In genomic region chr18:292271-292670, GRCh38 we compare ENCODE assay signal across 17 cellular contexts. TPM values are rescaled to one million over a fixed set of nuclear protein-coding genes. Genes with fewer than 3 reads are reported as not detected.
A peak's percentile ranks its signal among the peaks of the same experiment; 100 is the strongest.
DNase-seq lines count a peak whose midpoint lies in the region; ATAC-seq, FAIRE-seq and TF ChIP-seq lines count a peak whose summit lies in the region.
"Had no signal": no experiment of that assay in that cellular context is flagged by ENCODE, and none has a peak within 500 bp of the region (broad histone marks: within the 10 kb centered on the region; RNA-seq: fewer than 3 reads in every experiment).

No MANE protein-coding gene starts in this region.

- DNase-seq in A549 (ENCODE audit: low read depth in 1 of 2, low spot score in 1 of 2) (no peak), Panc1 (ENCODE audit: low read depth, low spot score) (no peak), epithelial cell of proximal tubule (ENCODE audit: low read depth) (no peak), NCI-H1092 treated with DMSO at 0.1 percent for 48 hours (lab: John Stamatoyannopoulos, UW) (no peak), NCI-H1105 treated with DMSO at 0.1 percent for 48 hours (lab: John Stamatoyannopoulos, UW) (no peak), HUDEP-2 (lab: John Stamatoyannopoulos, UW; ENCODE audit: unreplicated experiment in 76 of 76) (no peak), cortex of kidney (lab: John Stamatoyannopoulos, UW) (no peak)
- DNase-seq: activated CD4-positive, alpha-beta T cell treated with anti-CD3 and anti-CD28 coated beads for 1 hour; activated CD8-positive, alpha-beta memory T cell treated with anti-CD3 and anti-CD28 coated beads, Interleukin-2, amount 50 U/mL, for 48 hours; activated naive CD4-positive, alpha-beta T cell treated with anti-CD3 and anti-CD28 coated beads for 36 hours; heart right ventricle; kidney; midbrain; MV-4-11; SW 1271 had no signal

- H3K27me3 ChIP-seq in Panc1 (ENCODE audit: control insufficient read depth, insufficient read depth, low read length): peaks cover 11% of the 10 kb centered on the region

- 30% methylated on average over 3 of the region's 3 CpGs for WGBS in A549 (ENCODE audit: missing lambda C conversion rate)

- FAIRE-seq in A549 (lab: Jason Lieb, UNC): no peak
- FAIRE-seq: endometrium, kidney had no signal

- no TSS peak for BruUV-seq in Panc1 (replicated peaks; lab: Mats Ljungman, UMichigan)

- intact Hi-C loops in Panc1 (cut with micrococcal nuclease; ENCODE audit: unreplicated experiment): no loop called here

- no peak for TF ChIP-seq RAD21 in A549 (conservative IDR thresholded peaks at IDR 0.05 in 1 of 2, IDR thresholded peaks at IDR 0.05 in 1 of 2)

- no peak overlapping the region for H3K4me3 ChIP-seq in A549
- no peak overlapping the region for H3K4me3 ChIP-seq in Panc1 (ENCODE audit: low read depth in 2 of 2, low read length in 2 of 2)
- H3K4me3 ChIP-seq in epithelial cell of proximal tubule (ENCODE audit: low read depth, low read length): no peak overlapping the region
- H3K4me3 ChIP-seq: heart right ventricle had no signal

- H3K4me1 ChIP-seq in A549 (no peaks in the 10 kb centered on the region), Panc1 (ENCODE audit: control insufficient read depth, insufficient read depth, low read length) (no peaks in the 10 kb centered on the region)

- H3K27ac ChIP-seq in A549 (no peak overlapping the region), Panc1 (ENCODE audit: low read length) (no peak overlapping the region)
- H3K27ac ChIP-seq: heart right ventricle had no signal

- H3K36me3 ChIP-seq in Panc1 (ENCODE audit: control insufficient read depth, insufficient read depth, low read length): no peaks in the 10 kb centered on the region
- H3K36me3 ChIP-seq: heart right ventricle had no signal

- no peak for TF ChIP-seq EP300 in A549 (IDR thresholded peaks at IDR 0.05)

- TF ChIP-seq CTCF in A549 (IDR thresholded peaks at IDR 0.05) (no peak), GM12872 (IDR thresholded peaks at IDR 0.05; ENCODE audit: insufficient read depth, low read depth, low read length) (0 out of 3 replicates have a peak, but pooled peaks have one; percentile 20), Panc1 (IDR thresholded peaks at IDR 0.05) (peak; percentile 28; the same call in 1 of the 2 replicates), epithelial cell of proximal tubule (conservative IDR thresholded peaks at IDR 0.05; ENCODE audit: low read depth, low read length) (peak; percentile 52)

- POLR2A ChIA-PET in A549 (lab: Yijun Ruan, JAX): no interaction called here
- POLR2A ChIA-PET in Panc1 (lab: Charles Lee): no interaction called here

- H3K9me3 ChIP-seq in A549 (no peaks in the 10 kb centered on the region), Panc1 (ENCODE audit: control insufficient read depth, insufficient read depth, low read depth, low read length) (no peaks in the 10 kb centered on the region)

- in situ Hi-C loops in Panc1 (cut with HindIII; ENCODE audit: low pct_unique_long_range_greater_than_20kb, low sequenced_read_pairs): no loop called here

- no peak overlapping the region for H3K4me2 ChIP-seq in A549

- ATAC-seq in A549 (no peak), Panc1 (no peak)
- ATAC-seq: heart right ventricle had no signal

- no peak for TF ChIP-seq POLR2A in A549 (IDR thresholded peaks at IDR 0.05; ENCODE audit: low read length)

- CTCF ChIA-PET in A549 (lab: Yijun Ruan, JAX) (interaction anchor here (1.2 kb wide), 1 partner anchor 324 kb away, joined by 3 read pairs; no protein-coding TSS in a partner anchor), Panc1 (lab: Charles Lee) (no interaction called here)

TF ChIP-seq in A549, 52 proteins besides CTCF, POLR2A, EP300 and RAD21:
- TF ChIP-seq HOXA7 (CRISPR knock-in tag; IDR thresholded peaks at IDR 0.05) (no peak), ELK1 (IDR thresholded peaks at IDR 0.05; ENCODE audit: low read depth, low read length) (no peak), MAFK (IDR thresholded peaks at IDR 0.05; ENCODE audit: partially characterized antibody) (peak; percentile 44), NPAS2 (CRISPR knock-in tag; IDR thresholded peaks at IDR 0.05; ENCODE audit: borderline replicate concordance) (no peak), HOXB5 (CRISPR knock-in tag; IDR thresholded peaks at IDR 0.05) (no peak)

RNA-seq across cellular contexts. Expression of gene THOC1, which starts 24.4 kb away (rescaled TPM):
- polyA plus RNA-seq in A549 (2011; rRNA removed) (38.6 and 62.6 TPM in 2 replicates), A549 (2017; fragmentation: RNase III; extraction: RNeasy Plus Mini Kit Qiagen cat#74134 plus additional on column Dnase treatment) (31.2 to 32.0 TPM (median 31.4 TPM) in 3 replicates)
- polyA plus RNA-seq in A549 (2012; cell fraction: cytosol; rRNA removed): 7.9 and 9.3 TPM in 2 replicates
- 8.2 and 12.4 TPM in 2 replicates for polyA plus RNA-seq in A549 (2012; cell fraction: nucleus; rRNA removed)
- polyA minus RNA-seq in A549 (2011; rRNA and poly(A)+ RNA removed): 12.9 and 17.4 TPM in 2 replicates
- total RNA-seq in Panc1 (2021; ENCODE audit: unreplicated experiment) (33.3 TPM), epithelial cell of proximal tubule (30.6 and 40.3 TPM in 2 replicates)
- polyA plus RNA-seq in Panc1 (2012; ENCODE audit: insufficient read length): 15.2 TPM
